ENCODE assay signal across 1 cellular context in the genomic region with DNA sequence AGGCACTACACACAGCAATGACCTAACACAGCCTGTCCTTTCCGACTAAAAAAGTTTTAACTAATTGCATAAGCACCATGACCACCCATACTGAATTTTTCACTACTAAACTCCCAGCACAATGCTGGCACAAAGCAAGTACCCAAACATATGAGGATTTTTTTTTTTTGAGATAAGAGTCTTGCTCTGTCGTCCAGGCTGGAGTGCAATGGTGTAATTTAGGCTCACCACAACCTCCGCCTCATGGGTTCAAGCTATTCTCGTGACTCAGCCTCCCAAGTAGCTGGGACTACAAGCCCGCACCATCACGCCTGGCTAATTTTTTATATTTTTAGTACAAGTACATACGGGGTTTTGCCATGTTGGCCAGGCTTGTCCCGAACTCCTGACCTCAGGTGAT.
TF ChIP-seq lines count a peak whose summit lies in the region.

No MANE protein-coding gene starts in this region.

TF ChIP-seq in HepG2, 621 proteins besides CTCF, POLR2A, EP300 and RAD21 (continued from another document):
- TF ChIP-seq, protein P1, sequence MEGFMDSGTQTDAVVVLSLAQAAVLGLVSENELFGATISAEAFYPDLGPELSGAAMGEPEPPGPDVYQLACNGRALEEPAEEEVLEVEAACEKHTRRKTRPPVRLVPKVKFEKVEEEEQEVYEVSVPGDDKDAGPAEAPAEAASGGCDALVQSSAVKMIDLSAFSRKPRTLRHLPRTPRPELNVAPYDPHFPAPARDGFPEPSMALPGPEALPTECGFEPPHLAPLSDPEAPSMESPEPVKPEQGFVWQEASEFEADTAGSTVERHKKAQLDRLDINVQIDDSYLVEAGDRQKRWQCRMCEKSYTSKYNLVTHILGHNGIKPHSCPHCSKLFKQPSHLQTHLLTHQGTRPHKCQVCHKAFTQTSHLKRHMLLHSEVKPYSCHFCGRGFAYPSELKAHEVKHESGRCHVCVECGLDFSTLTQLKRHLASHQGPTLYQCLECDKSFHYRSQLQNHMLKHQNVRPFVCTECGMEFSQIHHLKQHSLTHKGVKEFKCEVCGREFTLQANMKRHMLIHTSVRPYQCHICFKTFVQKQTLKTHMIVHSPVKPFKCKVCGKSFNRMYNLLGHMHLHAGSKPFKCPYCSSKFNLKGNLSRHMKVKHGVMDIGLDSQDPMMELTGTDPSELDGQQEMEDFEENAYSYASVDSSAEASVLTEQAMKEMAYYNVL (CRISPR knock-in tag; IDR thresholded peaks at IDR 0.05; ENCODE audit: borderline replicate concordance): no peak
- TF ChIP-seq GPBP1L1 (CRISPR knock-in tag; IDR thresholded peaks at IDR 0.05) (no peak), ZFX (CRISPR knock-in tag; IDR thresholded peaks at IDR 0.05; ENCODE audit: low read depth) (no peak), ETV6 (CRISPR knock-in tag; conservative IDR thresholded peaks at IDR 0.05) (no peak), IKZF5 (CRISPR knock-in tag; IDR thresholded peaks at IDR 0.05) (no peak), SATB2 (CRISPR knock-in tag; IDR thresholded peaks at IDR 0.05) (no peak), ZNF512 (CRISPR knock-in tag; IDR thresholded peaks at IDR 0.05) (no peak), NFE2L2 (IDR thresholded peaks at IDR 0.05; ENCODE audit: low read length) (no peak), NONO (IDR thresholded peaks at IDR 0.05) (no peak), NONO (CRISPR knock-in tag; conservative IDR thresholded peaks at IDR 0.05) (no peak), RXRA (CRISPR knock-in tag; IDR thresholded peaks at IDR 0.05) (no peak), KMT2B (CRISPR knock-in tag; IDR thresholded peaks at IDR 0.05) (no peak), ZNF782 (CRISPR knock-in tag; IDR thresholded peaks at IDR 0.05; ENCODE audit: borderline replicate concordance) (no peak), ARNT2 (CRISPR knock-in tag; IDR thresholded peaks at IDR 0.05; ENCODE audit: low read depth) (no peak)
- TF ChIP-seq, protein P2, sequence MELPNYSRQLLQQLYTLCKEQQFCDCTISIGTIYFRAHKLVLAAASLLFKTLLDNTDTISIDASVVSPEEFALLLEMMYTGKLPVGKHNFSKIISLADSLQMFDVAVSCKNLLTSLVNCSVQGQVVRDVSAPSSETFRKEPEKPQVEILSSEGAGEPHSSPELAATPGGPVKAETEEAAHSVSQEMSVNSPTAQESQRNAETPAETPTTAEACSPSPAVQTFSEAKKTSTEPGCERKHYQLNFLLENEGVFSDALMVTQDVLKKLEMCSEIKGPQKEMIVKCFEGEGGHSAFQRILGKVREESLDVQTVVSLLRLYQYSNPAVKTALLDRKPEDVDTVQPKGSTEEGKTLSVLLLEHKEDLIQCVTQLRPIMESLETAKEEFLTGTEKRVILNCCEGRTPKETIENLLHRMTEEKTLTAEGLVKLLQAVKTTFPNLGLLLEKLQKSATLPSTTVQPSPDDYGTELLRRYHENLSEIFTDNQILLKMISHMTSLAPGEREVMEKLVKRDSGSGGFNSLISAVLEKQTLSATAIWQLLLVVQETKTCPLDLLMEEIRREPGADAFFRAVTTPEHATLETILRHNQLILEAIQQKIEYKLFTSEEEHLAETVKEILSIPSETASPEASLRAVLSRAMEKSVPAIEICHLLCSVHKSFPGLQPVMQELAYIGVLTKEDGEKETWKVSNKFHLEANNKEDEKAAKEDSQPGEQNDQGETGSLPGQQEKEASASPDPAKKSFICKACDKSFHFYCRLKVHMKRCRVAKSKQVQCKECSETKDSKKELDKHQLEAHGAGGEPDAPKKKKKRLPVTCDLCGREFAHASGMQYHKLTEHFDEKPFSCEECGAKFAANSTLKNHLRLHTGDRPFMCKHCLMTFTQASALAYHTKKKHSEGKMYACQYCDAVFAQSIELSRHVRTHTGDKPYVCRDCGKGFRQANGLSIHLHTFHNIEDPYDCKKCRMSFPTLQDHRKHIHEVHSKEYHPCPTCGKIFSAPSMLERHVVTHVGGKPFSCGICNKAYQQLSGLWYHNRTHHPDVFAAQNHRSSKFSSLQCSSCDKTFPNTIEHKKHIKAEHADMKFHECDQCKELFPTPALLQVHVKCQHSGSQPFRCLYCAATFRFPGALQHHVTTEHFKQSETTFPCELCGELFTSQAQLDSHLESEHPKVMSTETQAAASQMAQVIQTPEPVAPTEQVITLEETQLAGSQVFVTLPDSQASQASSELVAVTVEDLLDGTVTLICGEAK (IDR thresholded peaks at IDR 0.05): no peak
- TF ChIP-seq, protein P2 (CRISPR knock-in tag; IDR thresholded peaks at IDR 0.05): no peak
- TF ChIP-seq, protein P3, sequence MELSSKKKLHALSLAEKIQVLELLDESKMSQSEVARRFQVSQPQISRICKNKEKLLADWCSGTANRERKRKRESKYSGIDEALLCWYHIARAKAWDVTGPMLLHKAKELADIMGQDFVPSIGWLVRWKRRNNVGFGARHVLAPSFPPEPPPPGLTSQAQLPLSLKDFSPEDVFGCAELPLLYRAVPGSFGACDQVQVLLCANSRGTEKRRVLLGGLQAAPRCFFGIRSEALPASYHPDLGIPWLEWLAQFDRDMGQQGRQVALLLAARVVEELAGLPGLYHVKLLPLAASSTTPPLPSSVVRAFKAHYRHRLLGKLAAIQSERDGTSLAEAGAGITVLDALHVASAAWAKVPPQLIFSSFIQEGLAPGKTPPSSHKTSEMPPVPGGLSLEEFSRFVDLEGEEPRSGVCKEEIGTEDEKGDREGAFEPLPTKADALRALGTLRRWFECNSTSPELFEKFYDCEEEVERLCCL (CRISPR knock-in tag; IDR thresholded peaks at IDR 0.05; ENCODE audit: borderline replicate concordance): no peak
- TF ChIP-seq, protein P4, sequence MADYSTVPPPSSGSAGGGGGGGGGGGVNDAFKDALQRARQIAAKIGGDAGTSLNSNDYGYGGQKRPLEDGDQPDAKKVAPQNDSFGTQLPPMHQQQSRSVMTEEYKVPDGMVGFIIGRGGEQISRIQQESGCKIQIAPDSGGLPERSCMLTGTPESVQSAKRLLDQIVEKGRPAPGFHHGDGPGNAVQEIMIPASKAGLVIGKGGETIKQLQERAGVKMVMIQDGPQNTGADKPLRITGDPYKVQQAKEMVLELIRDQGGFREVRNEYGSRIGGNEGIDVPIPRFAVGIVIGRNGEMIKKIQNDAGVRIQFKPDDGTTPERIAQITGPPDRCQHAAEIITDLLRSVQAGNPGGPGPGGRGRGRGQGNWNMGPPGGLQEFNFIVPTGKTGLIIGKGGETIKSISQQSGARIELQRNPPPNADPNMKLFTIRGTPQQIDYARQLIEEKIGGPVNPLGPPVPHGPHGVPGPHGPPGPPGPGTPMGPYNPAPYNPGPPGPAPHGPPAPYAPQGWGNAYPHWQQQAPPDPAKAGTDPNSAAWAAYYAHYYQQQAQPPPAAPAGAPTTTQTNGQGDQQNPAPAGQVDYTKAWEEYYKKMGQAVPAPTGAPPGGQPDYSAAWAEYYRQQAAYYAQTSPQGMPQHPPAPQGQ (CRISPR knock-in tag; IDR thresholded peaks at IDR 0.05; ENCODE audit: borderline replicate concordance): no peak
